1 cellular context compared by ENCODE assay signal in genomic region chr17:76054112-76054476, GRCh38.
TF ChIP-seq lines count a peak whose summit lies in the region.

No MANE protein-coding gene starts in this region.

TF ChIP-seq in K562, 482 proteins besides CTCF, POLR2A, EP300 and RAD21:
- TF ChIP-seq MLLT1 (IDR thresholded peaks at IDR 0.05) (0 out of 4 replicates have a peak, but pooled peaks of 1 of the 2 experiments have one; percentile 2), GMEB1 (CRISPR knock-in tag; IDR thresholded peaks at IDR 0.05) (no peak), REST (CRISPR knock-in tag; IDR thresholded peaks at IDR 0.05; ENCODE audit: low read depth) (no peak), MNT (conservative IDR thresholded peaks at IDR 0.05) (no peak), FOSL1 (tag; conservative IDR thresholded peaks at IDR 0.05) (peak; percentile 88), JUND (IDR thresholded peaks at IDR 0.05; ENCODE audit: borderline replicate concordance, low read depth, low read length) (peak; percentile 64; the same call in 1 of the 2 replicates), JUND (tag; IDR thresholded peaks at IDR 0.05; ENCODE audit: borderline replicate concordance, low read depth, low read length) (no peak), SNIP1 (IDR thresholded peaks at IDR 0.05; ENCODE audit: low read depth) (no peak), RCOR1 (IDR thresholded peaks at IDR 0.05; ENCODE audit: borderline replicate concordance in 1 of 2, low read depth in 2 of 2, low read length in 2 of 2) (no peak), TAF15 (IDR thresholded peaks at IDR 0.05; ENCODE audit: low read depth, low read length) (no peak), ADNP (tag; IDR thresholded peaks at IDR 0.05) (no peak), TEAD4 (IDR thresholded peaks at IDR 0.05; ENCODE audit: low read length) (no peak), TEAD4 (CRISPR knock-in tag; IDR thresholded peaks at IDR 0.05; ENCODE audit: borderline replicate concordance) (no peak), EHMT2 (IDR thresholded peaks at IDR 0.05) (0 out of 2 replicates have a peak, but pooled peaks have one; percentile 15)
